Comparison of ENCODE assay signal across 8 cellular contexts in genomic region chr6:21594427-21595264, GRCh38. TPM values are rescaled to one million over a fixed set of nuclear protein-coding genes. Genes with fewer than 3 reads are reported as not detected.
DNase-seq lines count a peak whose midpoint lies in the region; ATAC-seq and TF ChIP-seq lines count a peak whose summit lies in the region.

No MANE protein-coding gene starts in this region.

- H3K4me3 ChIP-seq in DOHH2 (ENCODE audit: low read length) (peak overlapping the region; percentile 91), KMS-11 (IDR thresholded peaks at IDR 0.05; ENCODE audit: insufficient read depth, low read depth, low read length) (no peak overlapping the region)

- DNase-seq in activated CD4-positive, alpha-beta T cell treated with anti-CD3 and anti-CD28 coated beads for 4 hours, result peak; percentile 19 to 22
- peak in 1 of 3 experiments; percentile 21 for DNase-seq in effector memory CD8-positive, alpha-beta T cell
- DNase-seq in lung microvascular endothelial cell (ENCODE audit: low read depth in 2 of 2), result peak; percentile 62 to 65
- DNase-seq in stimulated activated naive B cell treated with anti-CD40 and anti-IgM and Interleukin-4, amounts not matched to agents 10 μg/mL and 1 μg/mL and 100 μg/mL, for 72 hours, result peak; percentile 33
- no peak for DNase-seq in NCI-H510A (lab: John Stamatoyannopoulos, UW)

- H2AFZ ChIP-seq in KMS-11 (ENCODE audit: low read depth), result peak overlapping the region; percentile 88

- peak; percentile 6 for ATAC-seq in GM21423 (IDR thresholded peaks at IDR 0.05; ENCODE audit: unreplicated experiment)
- ATAC-seq in effector memory CD8-positive, alpha-beta T cell (replicated peaks), result peak; percentile 30
- ATAC-seq in stimulated activated naive B cell treated with anti-CD40 and anti-IgM and Interleukin-4, amounts not matched to agents 10 μg/mL and 1 μg/mL and 100 μg/mL, for 72 hours (replicated peaks), result peak; percentile 29 to 38

- H3K36me3 Mint-ChIP-seq in effector memory CD8-positive, alpha-beta T cell (ENCODE audit: insufficient read depth), result peaks cover 11% of the 10 kb centered on the region
- H3K36me3 Mint-ChIP-seq in stimulated activated naive B cell treated with anti-CD40 and anti-IgM and Interleukin-4, amounts not matched to agents 10 μg/mL and 1 μg/mL and 100 μg/mL, for 72 hours, result peaks cover 2 to 4% of the 10 kb centered on the region in 2 donors

- H4K20me1 ChIP-seq in DOHH2 (ENCODE audit: control insufficient read depth, insufficient read depth, low read depth, low read length) (no peaks in the 10 kb centered on the region), KMS-11 (ENCODE audit: insufficient read depth) (no peaks in the 10 kb centered on the region)

- H3K79me2 ChIP-seq in DOHH2 (ENCODE audit: control insufficient read depth, low read length) (peaks cover 26% of the 10 kb centered on the region), KMS-11 (ENCODE audit: insufficient read depth, low read depth) (peaks cover 44% of the 10 kb centered on the region)

- H3K27me3 Mint-ChIP-seq in effector memory CD8-positive, alpha-beta T cell, result peaks cover 26 to 42% of the 10 kb centered on the region in 2 donors
- peaks cover 11 to 13% of the 10 kb centered on the region in 2 donors for H3K27me3 Mint-ChIP-seq in stimulated activated naive B cell treated with anti-CD40 and anti-IgM and Interleukin-4, amounts not matched to agents 10 μg/mL and 1 μg/mL and 100 μg/mL, for 72 hours

- peak overlapping the region in 1 of 2 donors; percentile 64 for H3K27ac Mint-ChIP-seq in effector memory CD8-positive, alpha-beta T cell
- peak overlapping the region; percentile 97 for H3K27ac Mint-ChIP-seq in stimulated activated naive B cell treated with anti-CD40 and anti-IgM and Interleukin-4, amounts not matched to agents 10 μg/mL and 1 μg/mL and 100 μg/mL, for 72 hours

- peak overlapping the region; percentile 97 for H3K9ac ChIP-seq in KMS-11

- H3K4me3 Mint-ChIP-seq in effector memory CD8-positive, alpha-beta T cell, result no peak overlapping the region
- H3K4me3 Mint-ChIP-seq in stimulated activated naive B cell treated with anti-CD40 and anti-IgM and Interleukin-4, amounts not matched to agents 10 μg/mL and 1 μg/mL and 100 μg/mL, for 72 hours, result no peak overlapping the region

- H3K9me2 ChIP-seq in DOHH2 (replicated peaks; ENCODE audit: control insufficient read depth, low read length), result no peaks in the 10 kb centered on the region

- no peaks in the 10 kb centered on the region for H3K9me3 Mint-ChIP-seq in effector memory CD8-positive, alpha-beta T cell
- H3K9me3 Mint-ChIP-seq in stimulated activated naive B cell treated with anti-CD40 and anti-IgM and Interleukin-4, amounts not matched to agents 10 μg/mL and 1 μg/mL and 100 μg/mL, for 72 hours, result no peaks in the 10 kb centered on the region

- H3K4me1 ChIP-seq in DOHH2 (ENCODE audit: control insufficient read depth, low read length) (peaks cover 38% of the 10 kb centered on the region), KMS-11 (ENCODE audit: low read depth, poor library complexity, severe bottlenecking) (peaks cover 17% of the 10 kb centered on the region)

- peaks cover 13 to 22% of the 10 kb centered on the region in 2 donors for H3K4me1 Mint-ChIP-seq in effector memory CD8-positive, alpha-beta T cell (ENCODE audit: low read depth in 2 of 2)
- peaks cover 11 to 30% of the 10 kb centered on the region in 2 donors for H3K4me1 Mint-ChIP-seq in stimulated activated naive B cell treated with anti-CD40 and anti-IgM and Interleukin-4, amounts not matched to agents 10 μg/mL and 1 μg/mL and 100 μg/mL, for 72 hours

- peak overlapping the region; percentile 85 for H3K4me2 ChIP-seq in DOHH2 (ENCODE audit: low read length)
- peak overlapping the region; percentile 65 for H3K4me2 ChIP-seq in KMS-11

- H3K36me3 ChIP-seq in DOHH2 (ENCODE audit: control insufficient read depth, low read length) (0 out of 2 replicates have a peak, but pooled peaks cover 4% of the 10 kb centered on the region), KMS-11 (ENCODE audit: insufficient read depth) (no peaks in the 10 kb centered on the region)

- H3K27ac ChIP-seq in DOHH2 (ENCODE audit: low read depth, low read length) (peak overlapping the region; percentile 56), KMS-11 (peak overlapping the region; percentile 95)

- H3K27me3 ChIP-seq in DOHH2 (ENCODE audit: control insufficient read depth, low read length) (peaks cover 17% of the 10 kb centered on the region; the same call in 1 of the 2 replicates), KMS-11 (ENCODE audit: insufficient read depth, low read depth) (no peaks in the 10 kb centered on the region)

- H3F3A ChIP-seq in DOHH2 (ENCODE audit: control insufficient read depth, insufficient read depth), result peaks cover 9% of the 10 kb centered on the region; the same call in 1 of the 2 replicates

- H3K9me3 ChIP-seq in DOHH2 (ENCODE audit: control insufficient read depth, insufficient read depth, low read length), result no peaks in the 10 kb centered on the region

- TF ChIP-seq CTCF in DOHH2 (IDR thresholded peaks at IDR 0.05; ENCODE audit: low read depth, low read length, poor library complexity, severe bottlenecking) (peak; percentile 0), KMS-11 (conservative IDR thresholded peaks at IDR 0.05; ENCODE audit: low read depth, low read length) (no peak)

RNA-seq across cellular contexts. Expression of gene SOX4, which starts 1.1 kb away (rescaled TPM):
- total RNA-seq in lung microvascular endothelial cell, result 61.7 and 109 TPM in 2 replicates
